ENCODE assay signal across 9 cellular contexts in the genomic region with DNA sequence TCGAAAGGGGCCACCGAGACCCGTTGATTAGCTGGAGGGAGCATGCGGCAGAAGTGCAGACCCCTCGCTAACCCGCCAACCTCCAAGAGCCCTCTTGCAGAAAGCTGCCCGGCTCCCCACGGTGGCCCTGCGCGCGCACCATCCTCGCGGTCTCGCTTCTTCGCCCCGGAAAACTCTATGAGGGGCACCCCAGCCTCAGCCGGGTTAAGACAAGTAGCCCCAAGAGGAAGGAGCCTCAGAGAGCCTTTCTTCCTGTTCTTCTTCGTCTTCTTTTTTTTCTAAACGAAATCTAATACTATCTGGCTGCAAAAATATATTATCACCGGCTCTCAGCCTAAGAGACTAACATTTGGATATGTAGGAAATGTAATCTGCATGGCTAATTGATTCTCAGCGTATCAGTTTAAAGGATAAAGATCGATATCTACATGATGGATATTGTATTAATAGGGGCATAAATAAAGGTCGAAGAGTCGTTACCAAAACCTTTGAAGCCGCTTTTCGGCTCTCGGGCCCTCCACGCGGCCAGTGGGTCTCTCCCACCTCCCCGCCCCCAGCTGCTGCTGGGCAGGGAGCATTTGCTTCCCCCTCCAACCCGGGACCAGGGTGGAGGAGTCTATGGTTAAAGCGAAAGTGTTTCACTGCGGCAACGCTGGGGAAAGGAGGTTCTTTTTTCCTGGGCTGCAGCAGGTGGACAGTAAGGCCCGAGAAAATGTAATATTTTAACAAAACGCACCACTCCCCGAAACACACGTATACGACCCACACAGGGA. TPM values are rescaled to one million over a fixed set of nuclear protein-coding genes. Genes with fewer than 3 reads are reported as not detected.
DNase-seq lines count a peak whose midpoint lies in the region; ATAC-seq and TF ChIP-seq lines count a peak whose summit lies in the region.
"Had no signal": no experiment of that assay in that cellular context is flagged by ENCODE, and none has a peak within 500 bp of the region (broad histone marks: within the 10 kb centered on the region; RNA-seq: fewer than 3 reads in every experiment).

No MANE protein-coding gene starts in this region.

- H3K27ac Mint-ChIP-seq in activated T-helper 1 cell treated with anti-CD3 and anti-CD28 coated beads, Interleukin-12 subunit alpha, Interleukin-12 subunit beta, Interleukin-2, Interleukin-4 antibody, amounts not matched to agents 30 ng/mL and 10 ng/mL and 1 ng/mL, durations not matched to agents 14 hours and 24 hours and 36 hours = peak overlapping the region; percentile 74

- H3K9me3 ChIP-seq in heart right ventricle (no peaks in the 10 kb centered on the region), vagina (no peaks in the 10 kb centered on the region)

- H3K4me3 ChIP-seq in heart right ventricle (peak overlapping the region in 8 of 10 donors; percentile 32 to 65 (median 56)), lower leg skin (ENCODE audit: low read depth, poor library complexity, severe bottlenecking) (peak overlapping the region; percentile 9), vagina (peak overlapping the region; percentile 34 to 50)

- ATAC-seq in heart right ventricle (peak in 1 of 8 donors; percentile 9), left ventricle myocardium superior (no peak), GM21576 (IDR thresholded peaks at IDR 0.05; ENCODE audit: unreplicated experiment) (no peak), HG03521 (IDR thresholded peaks at IDR 0.05; ENCODE audit: unreplicated experiment) (no peak)

- H3K27me3 ChIP-seq in heart right ventricle (peaks cover 39 to 100% (median 100%) of the 10 kb centered on the region in 7 donors), vagina (peaks cover 42% of the 10 kb centered on the region)

- peaks cover 9 to 53% (median 26%) of the 10 kb centered on the region in 9 donors for H3K4me1 ChIP-seq in heart right ventricle
- H3K4me1 ChIP-seq in vagina = peaks cover 38% of the 10 kb centered on the region

- no peak for DNase-seq in heart right ventricle
- DNase-seq in left ventricle myocardium superior = no peak
- DNase-seq in activated T-helper 1 cell treated with anti-CD3 and anti-CD28 coated beads, Interleukin-12 subunit alpha, Interleukin-12 subunit beta, Interleukin-2, Interleukin-4 antibody, amounts not matched to agents 30 ng/mL and 10 ng/mL and 1 ng/mL, durations not matched to agents 14 hours and 24 hours and 36 hours (ENCODE audit: low spot score) = no peak
- peak in 1 of 2 donors; percentile 81 for DNase-seq in lower leg skin (ENCODE audit: low spot score in 2 of 2)
- no peak for DNase-seq in vagina (ENCODE audit: extremely low spot score in 2 of 2)
- no peak for DNase-seq in medulla oblongata (ENCODE audit: extremely low spot score)
- DNase-seq: NCI-H1694 had no signal

- no peak for TF ChIP-seq CTCF in heart right ventricle (IDR thresholded peaks at IDR 0.05)
- TF ChIP-seq CTCF in lower leg skin (IDR thresholded peaks at IDR 0.05) = no peak
- no peak for TF ChIP-seq CTCF in vagina (IDR thresholded peaks at IDR 0.05)

- peaks cover 16% of the 10 kb centered on the region for H3K4me1 Mint-ChIP-seq in activated T-helper 1 cell treated with anti-CD3 and anti-CD28 coated beads, Interleukin-12 subunit alpha, Interleukin-12 subunit beta, Interleukin-2, Interleukin-4 antibody, amounts not matched to agents 30 ng/mL and 10 ng/mL and 1 ng/mL, durations not matched to agents 14 hours and 24 hours and 36 hours (ENCODE audit: low read depth)

- WGBS in heart right ventricle, 2 donors = 4 to 5% methylated on average over 39 of the region's 39 CpGs
- 11% methylated on average over 39 of the region's 39 CpGs for WGBS in lower leg skin, 2 donors

- intact Hi-C loops in heart right ventricle (cut with DNase I) (loop anchor here in 2 of 10 donors (10.0 kb wide), 1 partner anchor 250 kb away; no protein-coding TSS in a partner anchor), left ventricle myocardium superior (cut with micrococcal nuclease) (no loop called here), lower leg skin (cut with DNase I; ENCODE audit: low total_unique reads) (no loop called here), vagina (cut with DNase I) (no loop called here)
- intact Hi-C loops in activated T-helper 1 cell treated with anti-CD3 and anti-CD28 coated beads, Interleukin-12 subunit alpha, Interleukin-12 subunit beta, Interleukin-2, Interleukin-4 antibody, amounts not matched to agents 30 ng/mL and 10 ng/mL and 1 ng/mL, durations not matched to agents 14 hours and 24 hours and 36 hours (cut with micrococcal nuclease) = loop anchor here (1.0 kb wide), 1 partner anchor 9 kb away; no protein-coding TSS in a partner anchor

- H3K27ac ChIP-seq in heart right ventricle (peak overlapping the region in 1 of 10 donors; percentile 34), vagina (no peak overlapping the region)

- no peaks in the 10 kb centered on the region for H3K36me3 ChIP-seq in heart right ventricle
- H3K36me3 ChIP-seq in vagina = no peaks in the 10 kb centered on the region

- peak overlapping the region; percentile 72 for H3K4me3 Mint-ChIP-seq in activated T-helper 1 cell treated with anti-CD3 and anti-CD28 coated beads, Interleukin-12 subunit alpha, Interleukin-12 subunit beta, Interleukin-2, Interleukin-4 antibody, amounts not matched to agents 30 ng/mL and 10 ng/mL and 1 ng/mL, durations not matched to agents 14 hours and 24 hours and 36 hours

- TF ChIP-seq POLR2A in lower leg skin (IDR thresholded peaks at IDR 0.05) = no peak
- TF ChIP-seq POLR2A in vagina (IDR thresholded peaks at IDR 0.05) = no peak

- H3K9me3 Mint-ChIP-seq in activated T-helper 1 cell treated with anti-CD3 and anti-CD28 coated beads, Interleukin-12 subunit alpha, Interleukin-12 subunit beta, Interleukin-2, Interleukin-4 antibody, amounts not matched to agents 30 ng/mL and 10 ng/mL and 1 ng/mL, durations not matched to agents 14 hours and 24 hours and 36 hours = peaks cover 4% of the 10 kb centered on the region

- peaks cover 4% of the 10 kb centered on the region for H3K36me3 Mint-ChIP-seq in activated T-helper 1 cell treated with anti-CD3 and anti-CD28 coated beads, Interleukin-12 subunit alpha, Interleukin-12 subunit beta, Interleukin-2, Interleukin-4 antibody, amounts not matched to agents 30 ng/mL and 10 ng/mL and 1 ng/mL, durations not matched to agents 14 hours and 24 hours and 36 hours (ENCODE audit: low read depth)

- peaks cover 92% of the 10 kb centered on the region for H3K27me3 Mint-ChIP-seq in activated T-helper 1 cell treated with anti-CD3 and anti-CD28 coated beads, Interleukin-12 subunit alpha, Interleukin-12 subunit beta, Interleukin-2, Interleukin-4 antibody, amounts not matched to agents 30 ng/mL and 10 ng/mL and 1 ng/mL, durations not matched to agents 14 hours and 24 hours and 36 hours (ENCODE audit: insufficient read depth)

RNA-seq across cellular contexts. Expression of a gene that starts 6.1 kb away (rescaled TPM):
- total RNA-seq in heart right ventricle = not detected
- under 1 TPM in 1 of 2 donors, not detected in 1; 0.01 TPM for polyA plus RNA-seq in heart right ventricle
- total RNA-seq in left ventricle myocardium superior = not detected
- not detected in 2 replicates for total RNA-seq in activated T-helper 1 cell treated with anti-CD3 and anti-CD28 coated beads, Interleukin-12 subunit alpha, Interleukin-12 subunit beta, Interleukin-2, Interleukin-4 antibody, amounts not matched to agents 30 ng/mL and 10 ng/mL and 1 ng/mL, durations not matched to agents 14 hours and 24 hours and 36 hours
- total RNA-seq in lower leg skin = 1 to 10 TPM; 2.7 to 7.0 (median 5.2) TPM
- not detected for total RNA-seq in vagina
